1 cellular context compared by ENCODE assay signal in the genomic region with DNA sequence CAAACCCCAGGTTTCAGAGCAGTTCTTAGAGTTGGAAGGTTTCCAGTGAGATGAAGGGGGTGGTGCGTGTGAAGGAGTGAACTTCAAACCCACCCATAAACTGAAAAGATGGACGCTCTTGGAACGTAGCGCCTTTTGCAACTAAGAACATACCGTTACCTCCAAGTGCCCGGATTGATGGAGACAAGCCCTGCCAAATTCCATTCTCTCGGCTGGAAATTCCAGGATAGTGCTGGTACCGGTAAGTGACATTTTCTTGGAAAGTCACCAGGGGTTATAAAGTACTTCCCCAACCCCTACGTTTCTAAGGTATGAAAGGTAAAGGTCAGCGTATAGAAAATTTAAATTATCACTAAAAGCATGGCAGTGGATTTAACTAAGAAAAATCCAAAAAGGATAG.
A peak's percentile ranks its signal among the peaks of the same experiment; 100 is the strongest.
TF ChIP-seq lines count a peak whose summit lies in the region.

No MANE protein-coding gene starts in this region.

TF ChIP-seq in HEK293, 187 proteins besides CTCF, POLR2A, EP300 and RAD21 (continued from another document):
- TF ChIP-seq, protein P1, sequence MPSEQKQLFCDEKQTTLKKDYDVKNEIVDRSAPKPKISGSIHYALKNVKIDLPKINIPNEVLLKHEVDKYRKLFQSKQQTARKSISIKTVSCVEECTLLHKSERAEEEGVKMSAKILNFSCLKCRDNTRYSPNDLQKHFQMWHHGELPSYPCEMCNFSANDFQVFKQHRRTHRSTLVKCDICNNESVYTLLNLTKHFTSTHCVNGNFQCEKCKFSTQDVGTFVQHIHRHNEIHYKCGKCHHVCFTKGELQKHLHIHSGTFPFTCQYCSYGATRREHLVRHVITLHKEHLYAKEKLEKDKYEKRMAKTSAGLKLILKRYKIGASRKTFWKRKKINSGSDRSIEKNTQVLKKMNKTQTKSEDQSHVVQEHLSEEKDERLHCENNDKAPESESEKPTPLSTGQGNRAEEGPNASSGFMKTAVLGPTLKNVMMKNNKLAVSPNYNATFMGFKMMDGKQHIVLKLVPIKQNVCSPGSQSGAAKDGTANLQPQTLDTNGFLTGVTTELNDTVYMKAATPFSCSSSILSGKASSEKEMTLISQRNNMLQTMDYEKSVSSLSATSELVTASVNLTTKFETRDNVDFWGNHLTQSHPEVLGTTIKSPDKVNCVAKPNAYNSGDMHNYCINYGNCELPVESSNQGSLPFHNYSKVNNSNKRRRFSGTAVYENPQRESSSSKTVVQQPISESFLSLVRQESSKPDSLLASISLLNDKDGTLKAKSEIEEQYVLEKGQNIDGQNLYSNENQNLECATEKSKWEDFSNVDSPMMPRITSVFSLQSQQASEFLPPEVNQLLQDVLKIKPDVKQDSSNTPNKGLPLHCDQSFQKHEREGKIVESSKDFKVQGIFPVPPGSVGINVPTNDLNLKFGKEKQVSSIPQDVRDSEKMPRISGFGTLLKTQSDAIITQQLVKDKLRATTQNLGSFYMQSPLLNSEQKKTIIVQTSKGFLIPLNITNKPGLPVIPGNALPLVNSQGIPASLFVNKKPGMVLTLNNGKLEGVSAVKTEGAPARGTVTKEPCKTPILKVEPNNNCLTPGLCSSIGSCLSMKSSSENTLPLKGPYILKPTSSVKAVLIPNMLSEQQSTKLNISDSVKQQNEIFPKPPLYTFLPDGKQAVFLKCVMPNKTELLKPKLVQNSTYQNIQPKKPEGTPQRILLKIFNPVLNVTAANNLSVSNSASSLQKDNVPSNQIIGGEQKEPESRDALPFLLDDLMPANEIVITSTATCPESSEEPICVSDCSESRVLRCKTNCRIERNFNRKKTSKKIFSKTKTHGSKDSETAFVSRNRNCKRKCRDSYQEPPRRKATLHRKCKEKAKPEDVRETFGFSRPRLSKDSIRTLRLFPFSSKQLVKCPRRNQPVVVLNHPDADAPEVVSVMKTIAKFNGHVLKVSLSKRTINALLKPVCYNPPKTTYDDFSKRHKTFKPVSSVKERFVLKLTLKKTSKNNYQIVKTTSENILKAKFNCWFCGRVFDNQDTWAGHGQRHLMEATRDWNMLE (tag by site-specific recombination; conservative IDR thresholded peaks at IDR 0.05; ENCODE audit: low read depth), result 0 out of 2 replicates have a peak, but pooled peaks have one; percentile 14
- TF ChIP-seq ZFP41 (tag by site-specific recombination; IDR thresholded peaks at IDR 0.05; ENCODE audit: borderline replicate concordance), result no peak
- TF ChIP-seq KLF8 (tag by site-specific recombination; IDR thresholded peaks at IDR 0.05), result 0 out of 2 replicates have a peak, but pooled peaks have one; percentile 9
- no peak for TF ChIP-seq MZF1 (tag by site-specific recombination; IDR thresholded peaks at IDR 0.05; ENCODE audit: borderline replicate concordance)
- TF ChIP-seq ZNF157 (tag by site-specific recombination; IDR thresholded peaks at IDR 0.05), result no peak
- 0 out of 2 replicates have a peak, but pooled peaks have one; percentile 26 for TF ChIP-seq OVOL3 (tag by site-specific recombination; IDR thresholded peaks at IDR 0.05)
- 0 out of 2 replicates have a peak, but pooled peaks have one; percentile 25 for TF ChIP-seq ZNF561 (tag by site-specific recombination; IDR thresholded peaks at IDR 0.05; ENCODE audit: borderline replicate concordance)
- TF ChIP-seq, protein P2, sequence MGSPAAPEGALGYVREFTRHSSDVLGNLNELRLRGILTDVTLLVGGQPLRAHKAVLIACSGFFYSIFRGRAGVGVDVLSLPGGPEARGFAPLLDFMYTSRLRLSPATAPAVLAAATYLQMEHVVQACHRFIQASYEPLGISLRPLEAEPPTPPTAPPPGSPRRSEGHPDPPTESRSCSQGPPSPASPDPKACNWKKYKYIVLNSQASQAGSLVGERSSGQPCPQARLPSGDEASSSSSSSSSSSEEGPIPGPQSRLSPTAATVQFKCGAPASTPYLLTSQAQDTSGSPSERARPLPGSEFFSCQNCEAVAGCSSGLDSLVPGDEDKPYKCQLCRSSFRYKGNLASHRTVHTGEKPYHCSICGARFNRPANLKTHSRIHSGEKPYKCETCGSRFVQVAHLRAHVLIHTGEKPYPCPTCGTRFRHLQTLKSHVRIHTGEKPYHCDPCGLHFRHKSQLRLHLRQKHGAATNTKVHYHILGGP (tag by site-specific recombination; IDR thresholded peaks at IDR 0.05), result peak; percentile 52; the same call in 1 of the 2 replicates
- TF ChIP-seq, protein P3, sequence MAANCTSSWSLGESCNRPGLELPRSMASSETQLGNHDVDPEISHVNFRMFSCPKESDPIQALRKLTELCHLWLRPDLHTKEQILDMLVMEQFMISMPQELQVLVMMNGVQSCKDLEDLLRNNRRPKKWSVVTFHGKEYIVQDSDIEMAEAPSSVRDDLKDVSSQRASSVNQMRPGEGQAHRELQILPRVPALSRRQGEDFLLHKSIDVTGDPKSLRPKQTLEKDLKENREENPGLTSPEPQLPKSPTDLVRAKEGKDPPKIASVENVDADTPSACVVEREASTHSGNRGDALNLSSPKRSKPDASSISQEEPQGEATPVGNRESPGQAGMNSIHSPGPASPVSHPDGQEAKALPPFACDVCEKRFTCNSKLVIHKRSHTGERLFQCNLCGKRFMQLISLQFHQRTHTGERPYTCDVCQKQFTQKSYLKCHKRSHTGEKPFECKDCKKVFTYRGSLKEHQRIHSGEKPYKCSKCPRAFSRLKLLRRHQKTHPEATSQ (tag by site-specific recombination; IDR thresholded peaks at IDR 0.05), result no peak
TF ChIP-seq in HEK293: peak in this region for 6.
